ENCODE assay signal across 17 cellular contexts in the genomic region with DNA sequence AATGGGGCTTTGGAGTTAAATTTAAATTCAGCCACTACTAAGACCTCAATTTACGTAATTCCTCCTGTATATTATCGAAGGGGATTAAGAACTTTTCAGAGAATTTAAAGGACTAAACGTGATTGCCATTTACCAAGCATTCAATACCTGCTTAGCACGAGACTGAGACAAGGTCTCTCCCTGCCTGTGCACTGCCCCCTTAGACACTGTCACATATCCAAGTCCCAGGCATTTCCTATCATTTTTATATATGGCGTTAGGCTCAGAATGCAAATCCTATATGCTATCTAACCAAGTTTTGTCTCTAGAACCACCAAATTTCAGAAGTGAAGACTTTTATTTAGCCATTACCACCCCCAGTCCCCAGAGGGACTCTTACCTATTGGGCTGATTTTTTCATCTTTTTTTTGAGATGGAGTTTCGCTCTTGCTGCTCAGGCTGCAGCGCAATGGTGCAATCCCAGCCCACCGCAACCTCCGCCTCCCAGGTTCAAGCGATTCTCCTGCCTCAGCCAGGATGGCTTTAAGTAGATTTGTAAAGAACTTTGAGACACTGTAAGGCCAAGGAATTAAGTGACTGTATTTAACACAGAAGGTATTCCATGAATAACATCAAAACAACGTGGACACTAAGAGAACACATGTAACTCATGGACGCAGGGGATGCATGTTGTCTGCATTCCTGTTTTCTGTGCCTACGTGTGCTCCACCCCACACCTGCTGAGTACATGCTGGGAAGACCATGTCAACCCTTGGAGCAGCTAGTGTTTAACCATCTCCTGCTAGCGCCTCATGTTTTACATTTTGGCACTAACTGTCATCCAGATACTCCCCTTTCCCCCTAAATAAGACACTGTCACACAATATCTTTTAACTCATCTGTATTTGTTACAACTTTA. TPM values are rescaled to one million over a fixed set of nuclear protein-coding genes. Genes with fewer than 3 reads are reported as not detected.
DNase-seq lines count a peak whose midpoint lies in the region; ATAC-seq, FAIRE-seq and TF ChIP-seq lines count a peak whose summit lies in the region.
"Had no signal": no experiment of that assay in that cellular context is flagged by ENCODE, and none has a peak within 500 bp of the region (broad histone marks: within the 10 kb centered on the region; RNA-seq: fewer than 3 reads in every experiment).

No MANE protein-coding gene starts in this region.

- WGBS in K562 (ENCODE audit: insufficient coverage, low coverage, missing lambda C conversion rate), result 90% methylated on average over 14 of the region's 14 CpGs

- no TSS peak for BruUV-seq in K562 (replicated peaks; lab: Mats Ljungman, UMichigan)

- no peak overlapping the region for H3K4me3 ChIP-seq in K562

- H3K27ac ChIP-seq in K562 (ENCODE audit: extremely low read depth, low read depth, low read length), result no peak overlapping the region
- H3K27ac ChIP-seq: foreskin keratinocyte had no signal

- peaks cover 4 to 9% of the 10 kb centered on the region in 2 experiments; a peak in 3 of 5 replicates for H3K4me1 ChIP-seq in K562 (replicated peaks in 1 of 2; ENCODE audit: control insufficient read depth in 2 of 2, insufficient read depth in 2 of 2, low read length in 2 of 2)

- ATAC-seq in activated T-cell treated with anti-CD3 and anti-CD28 coated beads, Interleukin-2, amount 50 U/mL, for 4 hours, result no peak
- peak; percentile 11; the same call in 2 of the 3 replicates for ATAC-seq in K562

- intact Hi-C loops in K562 (cut with micrococcal nuclease), result no loop called here
- intact Hi-C loops in posterior vena cava (cut with DNase I), result loop anchor here in 1 of 2 donors (2.0 kb wide), 1 partner anchor 268 kb away; no protein-coding TSS in a partner anchor

- H3K4me1 Mint-ChIP-seq in activated T-cell treated with anti-CD3 and anti-CD28 coated beads, Interleukin-2, amount 50 U/mL, for 4 hours (ENCODE audit: low read depth), result peaks cover 47% of the 10 kb centered on the region
- H3K4me1 Mint-ChIP-seq in IgD-negative memory B cell, result peaks cover 13 to 26% (median 25%) of the 10 kb centered on the region in 3 donors
- peaks cover 29% of the 10 kb centered on the region for H3K4me1 Mint-ChIP-seq in osteocyte (ENCODE audit: unreplicated experiment)

- no peak for TF ChIP-seq EP300 in K562 (IDR thresholded peaks at IDR 0.05; ENCODE audit: low read length)

- CTCF ChIA-PET in K562 (lab: Yijun Ruan, JAX; ENCODE audit: low intra/inter-chr PET ratio), result no interaction called here

- in situ Hi-C loops in K562 (cut with MboI), result no loop called here

- peaks cover 20% of the 10 kb centered on the region for H4K20me1 ChIP-seq in K562 (replicated peaks; ENCODE audit: control insufficient read depth, insufficient read depth, low read length)

- H3K9me1 ChIP-seq in K562 (ENCODE audit: control insufficient read depth, insufficient read depth, low read length), result no peaks in the 10 kb centered on the region

- no peak overlapping the region for H3K9ac ChIP-seq in K562 (ENCODE audit: insufficient read depth in 1 of 2, low read depth in 2 of 2, low read length in 2 of 2)

- H3K9me3 ChIP-seq in K562 (replicated peaks; ENCODE audit: control insufficient read depth, insufficient read depth, low read depth, low read length), result no peaks in the 10 kb centered on the region

- peaks cover 62% of the 10 kb centered on the region for H3K36me3 ChIP-seq in K562 (ENCODE audit: control insufficient read depth, insufficient read depth, low read length)

- FAIRE-seq in K562 (lab: Jason Lieb, UNC), result no peak
- FAIRE-seq: urothelium cell line had no signal

- peak overlapping the region; percentile 33 for H3K4me3 Mint-ChIP-seq in activated T-cell treated with anti-CD3 and anti-CD28 coated beads, Interleukin-2, amount 50 U/mL, for 4 hours
- H3K4me3 Mint-ChIP-seq in IgD-negative memory B cell, result no peak overlapping the region
- H3K4me3 Mint-ChIP-seq in osteocyte (ENCODE audit: unreplicated experiment), result no peak overlapping the region
- H3K4me3 Mint-ChIP-seq: dendritic cell treated with granulocyte-macrophage colony-stimulating factor and Interleukin-4, amounts not matched to agents 40 ng/mL and 50 ng/mL, for 4 days had no signal

- H3K27me3 Mint-ChIP-seq in activated T-cell treated with anti-CD3 and anti-CD28 coated beads, Interleukin-2, amount 50 U/mL, for 4 hours (ENCODE audit: low read depth), result no peaks in the 10 kb centered on the region
- no peaks in the 10 kb centered on the region for H3K27me3 Mint-ChIP-seq in IgD-negative memory B cell
- H3K27me3 Mint-ChIP-seq in osteocyte (ENCODE audit: unreplicated experiment), result no peaks in the 10 kb centered on the region
- H3K27me3 Mint-ChIP-seq: dendritic cell treated with granulocyte-macrophage colony-stimulating factor and Interleukin-4, amounts not matched to agents 40 ng/mL and 50 ng/mL, for 4 days had no signal

- TF ChIP-seq CTCF in K562 (IDR thresholded peaks at IDR 0.05 in 2 of 3, conservative IDR thresholded peaks at IDR 0.05 in 1 of 3; ENCODE audit: insufficient read depth in 2 of 3, low read depth in 1 of 3, low read length in 3 of 3) (no peak), osteocyte (IDR thresholded peaks at IDR 0.05) (no peak)

- no peak overlapping the region for H2AFZ ChIP-seq in K562 (ENCODE audit: low read depth, low read length)

- H3K79me2 ChIP-seq in K562 (ENCODE audit: control insufficient read depth, insufficient read depth, low read length), result peaks cover 45% of the 10 kb centered on the region

- H3K9me3 Mint-ChIP-seq in activated T-cell treated with anti-CD3 and anti-CD28 coated beads, Interleukin-2, amount 50 U/mL, for 4 hours, result no peaks in the 10 kb centered on the region
- H3K9me3 Mint-ChIP-seq in IgD-negative memory B cell (no peaks in the 10 kb centered on the region), osteocyte (ENCODE audit: unreplicated experiment) (no peaks in the 10 kb centered on the region)
- H3K9me3 Mint-ChIP-seq: dendritic cell treated with granulocyte-macrophage colony-stimulating factor and Interleukin-4, amounts not matched to agents 40 ng/mL and 50 ng/mL, for 4 days had no signal

- no peak overlapping the region for H3K4me2 ChIP-seq in K562 (ENCODE audit: insufficient read depth, low read length)

- no peak for TF ChIP-seq RAD21 in K562 (CRISPR knock-in tag; conservative IDR thresholded peaks at IDR 0.05 in 1 of 2, IDR thresholded peaks at IDR 0.05 in 1 of 2)

- no peaks in the 10 kb centered on the region for H3K27me3 ChIP-seq in K562 (ENCODE audit: control insufficient read depth in 2 of 2, insufficient read depth in 2 of 2, low read length in 2 of 2)
- H3K27me3 ChIP-seq: foreskin keratinocyte had no signal

- POLR2A ChIA-PET in K562 (lab: Yijun Ruan, JAX), result interaction anchor here (0.6 to 2.0 kb wide), 4 partner anchors 11 to 52 kb away, joined by 3 to 10 read pairs (median 4); no protein-coding TSS in a partner anchor

- peaks cover 68% of the 10 kb centered on the region for H3K36me3 Mint-ChIP-seq in activated T-cell treated with anti-CD3 and anti-CD28 coated beads, Interleukin-2, amount 50 U/mL, for 4 hours (ENCODE audit: insufficient read depth)
- peaks cover 13% of the 10 kb centered on the region for H3K36me3 Mint-ChIP-seq in IgD-negative memory B cell
- H3K36me3 Mint-ChIP-seq in osteocyte (ENCODE audit: unreplicated experiment), result peaks cover 60% of the 10 kb centered on the region

- DNase-seq in activated T-cell treated with anti-CD3 and anti-CD28 coated beads, Interleukin-2, amount 50 U/mL, for 4 hours, result no peak
- no peak for DNase-seq in activated T-cell treated with anti-CD3 and anti-CD28 coated beads, Interleukin-2, amount 50 U/mL, for 1 hour
- DNase-seq in K562 (ENCODE audit: extremely low read depth in 1 of 4, low spot score in 3 of 4), result no peak
- peak; percentile 24 for DNase-seq in posterior vena cava (ENCODE audit: low spot score)
- no peak for DNase-seq in stimulated activated CD4-positive, alpha-beta T cell treated with anti-CD3 and anti-CD28 coated beads, Interleukin-1b, Interleukin-23, amount 100 ng/mL, for 48 hours
- DNase-seq in osteocyte (ENCODE audit: extremely low spot score, unreplicated experiment), result no peak
- no peak for DNase-seq in NK-92 treated with Interleukin-12 subunit alpha and Interleukin-12 subunit beta, amount 100 ng/mL, for 24 hours (lab: John Stamatoyannopoulos, UW)
- DNase-seq: activated CD4-positive, alpha-beta T cell treated with anti-CD3 and anti-CD28 coated beads, Interleukin-2, amount 50 U/mL, for 4 hours; activated effector memory CD4-positive, alpha-beta T cell treated with anti-CD3 and anti-CD28 coated beads, Interleukin-2, amount 50 U/mL, for 16 hours; foreskin keratinocyte; NCI-H1092; NCI-H2107; NCI-H69; retina had no signal

- H3K27ac Mint-ChIP-seq in IgD-negative memory B cell (peak overlapping the region; percentile 33 to 79 (median 39)), osteocyte (ENCODE audit: unreplicated experiment) (no peak overlapping the region)
- H3K27ac Mint-ChIP-seq: dendritic cell treated with granulocyte-macrophage colony-stimulating factor and Interleukin-4, amounts not matched to agents 40 ng/mL and 50 ng/mL, for 4 days had no signal

- TF ChIP-seq POLR2A in K562 (conservative IDR thresholded peaks at IDR 0.05), result peak; percentile 56

RNA-seq across cellular contexts. Expression of a gene that starts 6.4 kb away (rescaled TPM):
- total RNA-seq in activated T-cell treated with anti-CD3 and anti-CD28 coated beads, Interleukin-2, amount 50 U/mL, for 4 hours, result 1,000 to 10,000 TPM; 1,385 to 1,509 (median 1,444) TPM
- 372 TPM for polyA plus RNA-seq in IgD-negative memory B cell
- total RNA-seq in K562 (2011; cell fraction: chromatin; rRNA removed; ENCODE audit: low replicate concordance), result 297 and 1,009 TPM in 2 replicates
- total RNA-seq in K562 (2011; cell fraction: nucleolus; rRNA removed), result 170 and 251 TPM in 2 replicates
- total RNA-seq in K562 (2011; cell fraction: nucleoplasm; rRNA removed), result 335 and 379 TPM in 2 replicates
- total RNA-seq in K562 (2014; rRNA removed), result 578 and 630 TPM in 2 replicates
- 496 and 561 TPM in 2 replicates for total RNA-seq in K562 (2014; rRNA removed; fragmentation: Illumina TruSeq; extraction: Trizol)
- total RNA-seq in K562 (2015; rRNA removed; fragmentation: Illumina TruSeq; extraction: Trizol), result 376 and 377 TPM in 2 replicates
- 895 and 957 TPM in 2 replicates for total RNA-seq in K562 (2021)
- polyA plus RNA-seq in K562 (2011; rRNA removed), result 1,094 and 1,547 TPM in 2 replicates
- polyA plus RNA-seq in K562 (2011; cell fraction: cytosol; rRNA removed), result 239 and 550 TPM in 2 replicates
- 154 and 294 TPM in 2 replicates for polyA plus RNA-seq in K562 (2011; cell fraction: nucleus; rRNA removed)
- polyA plus RNA-seq in K562 (2012), result 370 and 1,431 TPM in 2 replicates
- polyA plus RNA-seq in K562 (2014; fragmentation: Illumina TruSeq; extraction: Trizol), result 1,640 and 1,731 TPM in 2 replicates
- 1,000 to 10,000 TPM in 1 of 2 experiments, 100 to 1,000 TPM in 1; 787 to 1,003 TPM for polyA plus RNA-seq in K562 (2014; fragmentation: Nextera tagmentation; extraction: Ambion mirVana)
- 879 and 956 TPM in 2 replicates for polyA plus RNA-seq in K562 (2014; rRNA removed)
- polyA minus RNA-seq in K562 (2011; rRNA and poly(A)+ RNA removed), result 1,917 and 1,981 TPM in 2 replicates
- polyA minus RNA-seq in K562 (2011; cell fraction: cytosol; rRNA and poly(A)+ RNA removed), result 1,324 and 1,529 TPM in 2 replicates
- 126 and 337 TPM in 2 replicates for polyA minus RNA-seq in K562 (2011; cell fraction: nucleus; rRNA and poly(A)+ RNA removed)
- 100 to 1,000 TPM; 274 to 464 TPM for total RNA-seq in posterior vena cava
- total RNA-seq in osteocyte, result 311 and 317 TPM in 2 replicates

RNA-seq across cellular contexts. Expression of a gene that starts 59.3 kb away (rescaled TPM):
- total RNA-seq in activated T-cell treated with anti-CD3 and anti-CD28 coated beads, Interleukin-2, amount 50 U/mL, for 4 hours, result 10 to 100 TPM; 28.7 to 33.9 (median 29.9) TPM
- polyA plus RNA-seq in IgD-negative memory B cell, result 14.9 TPM
- total RNA-seq in K562 (2011; cell fraction: chromatin; rRNA removed; ENCODE audit: low replicate concordance), result 40.2 and 51.8 TPM in 2 replicates
- 22.0 and 24.1 TPM in 2 replicates for total RNA-seq in K562 (2011; cell fraction: nucleolus; rRNA removed)
- 41.4 and 49.4 TPM in 2 replicates for total RNA-seq in K562 (2011; cell fraction: nucleoplasm; rRNA removed)
- total RNA-seq in K562 (2014; rRNA removed), result 8.0 and 9.6 TPM in 2 replicates
- total RNA-seq in K562 (2014; rRNA removed; fragmentation: Illumina TruSeq; extraction: Trizol), result 12.1 and 13.9 TPM in 2 replicates
- total RNA-seq in K562 (2015; rRNA removed; fragmentation: Illumina TruSeq; extraction: Trizol), result 14.7 and 15.3 TPM in 2 replicates
- 13.3 and 16.6 TPM in 2 replicates for total RNA-seq in K562 (2021)
- polyA plus RNA-seq in K562 (2011; rRNA removed), result 10.0 and 11.8 TPM in 2 replicates
- 8.6 and 8.7 TPM in 2 replicates for polyA plus RNA-seq in K562 (2011; cell fraction: cytosol; rRNA removed)
- polyA plus RNA-seq in K562 (2011; cell fraction: nucleus; rRNA removed), result 12.1 and 12.4 TPM in 2 replicates
- polyA plus RNA-seq in K562 (2012), result 7.8 and 9.6 TPM in 2 replicates
- 10.2 and 10.5 TPM in 2 replicates for polyA plus RNA-seq in K562 (2014; fragmentation: Illumina TruSeq; extraction: Trizol)
- 10 to 100 TPM in 1 of 2 experiments, 1 to 10 TPM in 1; 7.0 to 12.1 TPM for polyA plus RNA-seq in K562 (2014; fragmentation: Nextera tagmentation; extraction: Ambion mirVana)
- polyA plus RNA-seq in K562 (2014; rRNA removed), result 9.4 and 11.7 TPM in 2 replicates
- polyA minus RNA-seq in K562 (2011; rRNA and poly(A)+ RNA removed), result 23.3 and 23.9 TPM in 2 replicates
- 11.5 and 17.4 TPM in 2 replicates for polyA minus RNA-seq in K562 (2011; cell fraction: cytosol; rRNA and poly(A)+ RNA removed)
- 7.7 and 15.2 TPM in 2 replicates for polyA minus RNA-seq in K562 (2011; cell fraction: nucleus; rRNA and poly(A)+ RNA removed)
- total RNA-seq in posterior vena cava, result 10 to 100 TPM; 27.6 to 28.0 TPM
- total RNA-seq in osteocyte, result 27.4 and 29.8 TPM in 2 replicates
